8 cellular contexts compared by ENCODE assay signal in genomic region chr22:36977401-36977861, GRCh38.
A peak's percentile ranks its signal among the peaks of the same experiment; 100 is the strongest.
DNase-seq lines count a peak whose midpoint lies in the region; ATAC-seq and TF ChIP-seq lines count a peak whose summit lies in the region.

No MANE protein-coding gene starts in this region.

- no peaks in the 10 kb centered on the region for H3K9me2 ChIP-seq in DOHH2 (replicated peaks; ENCODE audit: control insufficient read depth, low read length)

- peak overlapping the region; percentile 90 for H3K4me2 ChIP-seq in DOHH2 (ENCODE audit: low read length)

- H3K9me3 ChIP-seq in DOHH2 (ENCODE audit: control insufficient read depth, insufficient read depth, low read length): no peaks in the 10 kb centered on the region

- no peaks in the 10 kb centered on the region for H3K36me3 ChIP-seq in DOHH2 (ENCODE audit: control insufficient read depth, low read length)

- no peaks in the 10 kb centered on the region for H4K20me1 ChIP-seq in DOHH2 (ENCODE audit: control insufficient read depth, insufficient read depth, low read depth, low read length)

- H3F3A ChIP-seq in DOHH2 (ENCODE audit: control insufficient read depth, insufficient read depth): no peaks in the 10 kb centered on the region

- peaks cover 10% of the 10 kb centered on the region for H3K4me1 ChIP-seq in DOHH2 (ENCODE audit: control insufficient read depth, low read length)

- DNase-seq in T-helper 1 cell (peak; percentile 54 to 83 (median 64)), amniotic epithelial cell (ENCODE audit: low read depth) (peak; percentile 13), iris pigment epithelial cell (ENCODE audit: low read depth) (peak; percentile 19), T1000 (lab: John Stamatoyannopoulos, UW) (no peak)
- peak; percentile 73 to 79 for DNase-seq in stimulated activated CD4-positive, alpha-beta T cell treated with anti-CD3 and anti-CD28 coated beads, Interleukin-15, amount 100 ng/mL, for 48 hours (ENCODE audit: low read depth in 2 of 2)

- H3K27me3 ChIP-seq in DOHH2 (ENCODE audit: control insufficient read depth, low read length): peaks cover 9% of the 10 kb centered on the region

- H3K27ac ChIP-seq in DOHH2 (ENCODE audit: low read depth, low read length): peak overlapping the region; percentile 12; the same call in 1 of the 2 replicates

- ATAC-seq in HG02642 (IDR thresholded peaks at IDR 0.05; ENCODE audit: poor library complexity, unreplicated experiment) (peak; percentile 63), HG02938 (IDR thresholded peaks at IDR 0.05; ENCODE audit: unreplicated experiment) (no peak)

- H3K4me3 ChIP-seq in DOHH2 (ENCODE audit: low read length): peak overlapping the region; percentile 73

- TF ChIP-seq CTCF in DOHH2 (IDR thresholded peaks at IDR 0.05; ENCODE audit: low read depth, low read length, poor library complexity, severe bottlenecking): peak; percentile 97

- H3K79me2 ChIP-seq in DOHH2 (ENCODE audit: control insufficient read depth, low read length): no peaks in the 10 kb centered on the region
